In the genomic region with DNA sequence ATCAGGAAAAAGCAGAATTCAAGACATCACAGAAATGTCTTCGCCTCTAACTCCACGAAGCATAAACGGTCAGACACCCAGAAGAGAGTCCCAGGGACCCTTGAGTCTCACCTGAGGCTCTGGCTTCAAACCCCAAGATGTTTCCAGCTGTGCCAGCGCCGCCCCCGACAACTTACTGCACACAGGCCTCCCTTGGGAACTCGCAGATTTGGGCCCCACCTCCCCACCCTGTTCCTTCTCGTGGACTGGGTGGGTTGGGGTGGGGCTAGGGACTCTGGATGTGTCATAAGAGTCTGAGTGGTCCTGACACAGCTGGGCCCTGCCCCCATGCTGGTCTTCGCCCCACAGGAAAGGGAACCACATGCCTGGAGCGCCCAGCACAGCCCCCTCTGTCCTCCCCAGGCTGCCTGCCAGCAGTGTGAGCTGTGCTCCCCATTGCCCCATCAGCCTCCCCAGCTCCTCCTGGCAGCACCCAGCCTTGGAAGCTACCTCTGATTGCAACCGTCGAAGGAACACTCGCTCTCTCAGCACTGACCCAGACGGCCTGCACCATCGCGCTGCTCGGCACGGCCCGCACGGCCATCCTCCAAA, we compare ENCODE assay signal across 1 cellular context.
TF ChIP-seq lines count a peak whose summit lies in the region.

No MANE protein-coding gene starts in this region.

TF ChIP-seq in IMR-90, 13 proteins besides CTCF, POLR2A, EP300 and RAD21:
- TF ChIP-seq FOS (IDR thresholded peaks at IDR 0.05; ENCODE audit: low read depth, low read length) (no peak), MAZ (IDR thresholded peaks at IDR 0.05; ENCODE audit: borderline replicate concordance, low read depth, low read length) (no peak), ELK1 (IDR thresholded peaks at IDR 0.05; ENCODE audit: borderline replicate concordance, low read depth, low read length) (no peak), RFX5 (IDR thresholded peaks at IDR 0.05; ENCODE audit: low read depth, low read length) (no peak), CEBPB (IDR thresholded peaks at IDR 0.05; ENCODE audit: low read depth, low read length) (no peak), CHD1 (IDR thresholded peaks at IDR 0.05; ENCODE audit: low read depth, low read length) (no peak), BHLHE40 (IDR thresholded peaks at IDR 0.05; ENCODE audit: low read depth, low read length) (no peak), SMC3 (IDR thresholded peaks at IDR 0.05; ENCODE audit: low read depth, low read length) (no peak), RCOR1 (IDR thresholded peaks at IDR 0.05; ENCODE audit: insufficient replicate concordance, low read length) (no peak), MXI1 (IDR thresholded peaks at IDR 0.05; ENCODE audit: borderline replicate concordance, low read depth, low read length) (no peak), NFE2L2 (IDR thresholded peaks at IDR 0.05; ENCODE audit: low read depth, low read length) (no peak), MAFK (IDR thresholded peaks at IDR 0.05; ENCODE audit: low read depth, low read length) (no peak)
- TF ChIP-seq, protein P1, sequence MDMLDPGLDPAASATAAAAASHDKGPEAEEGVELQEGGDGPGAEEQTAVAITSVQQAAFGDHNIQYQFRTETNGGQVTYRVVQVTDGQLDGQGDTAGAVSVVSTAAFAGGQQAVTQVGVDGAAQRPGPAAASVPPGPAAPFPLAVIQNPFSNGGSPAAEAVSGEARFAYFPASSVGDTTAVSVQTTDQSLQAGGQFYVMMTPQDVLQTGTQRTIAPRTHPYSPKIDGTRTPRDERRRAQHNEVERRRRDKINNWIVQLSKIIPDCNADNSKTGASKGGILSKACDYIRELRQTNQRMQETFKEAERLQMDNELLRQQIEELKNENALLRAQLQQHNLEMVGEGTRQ (IDR thresholded peaks at IDR 0.05; ENCODE audit: low read depth, low read length), result no peak
